9 cellular contexts compared by ENCODE assay signal in the genomic region with DNA sequence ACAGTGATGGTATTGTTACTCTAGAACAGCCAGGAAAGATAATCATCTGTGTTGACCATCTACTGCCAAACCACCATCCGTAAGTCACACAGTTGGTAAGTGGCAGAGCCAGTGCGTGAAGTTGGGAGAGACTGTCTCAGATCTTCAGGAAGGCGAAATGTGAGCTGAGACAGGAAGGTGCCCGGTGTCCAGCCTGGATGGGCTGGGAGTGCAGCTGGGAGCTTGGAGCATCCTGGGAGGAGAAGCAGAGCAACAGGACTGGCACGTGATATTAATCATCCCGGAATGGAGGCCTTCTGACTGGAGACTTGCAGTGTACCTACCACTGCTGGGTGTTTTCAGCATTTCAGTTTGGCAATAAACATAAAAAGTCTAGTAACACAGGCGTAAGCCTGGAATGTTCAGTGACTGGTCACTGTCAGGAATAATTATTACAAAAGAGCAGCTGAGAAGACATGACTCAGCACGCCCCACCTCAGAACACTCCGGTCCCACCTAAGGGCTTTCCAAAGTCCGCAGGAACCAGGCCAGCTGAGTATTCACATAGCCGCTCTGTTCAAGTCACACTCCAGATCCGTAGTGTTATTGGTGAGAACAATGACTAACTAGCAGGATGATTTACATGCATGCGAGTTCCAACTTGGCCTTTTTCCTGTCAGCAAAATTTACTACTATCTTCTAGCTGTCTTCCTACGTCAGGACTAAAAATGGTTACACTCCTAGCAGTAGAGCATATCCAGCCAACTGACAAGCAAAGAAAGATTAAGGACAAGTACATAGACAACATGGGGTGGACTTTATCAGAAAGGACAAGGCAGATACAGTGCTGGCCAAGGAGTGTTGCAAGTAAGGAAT. TPM values are rescaled to one million over a fixed set of nuclear protein-coding genes. Genes with fewer than 3 reads are reported as not detected.
A peak's percentile ranks its signal among the peaks of the same experiment; 100 is the strongest.
DNase-seq lines count a peak whose midpoint lies in the region; ATAC-seq, FAIRE-seq and TF ChIP-seq lines count a peak whose summit lies in the region.
"Had no signal": no experiment of that assay in that cellular context is flagged by ENCODE, and none has a peak within 500 bp of the region (broad histone marks: within the 10 kb centered on the region; RNA-seq: fewer than 3 reads in every experiment).

No MANE protein-coding gene starts in this region.

- H3K9ac ChIP-seq in HUES64 (ENCODE audit: low read depth, low read length) (no peak overlapping the region), keratinocyte (ENCODE audit: control insufficient read depth, extremely low read depth, insufficient read depth, low read length) (peak overlapping the region; percentile 82), stomach smooth muscle (ENCODE audit: low read length in 2 of 2) (peak overlapping the region; percentile 61 to 68)

- no peaks in the 10 kb centered on the region for H3K9me1 ChIP-seq in keratinocyte (ENCODE audit: control insufficient read depth, extremely low read depth, insufficient read depth, low read length)

- WGBS in HUES64, result 85% methylated on average over 14 of the region's 14 CpGs
- 21 to 41% (median 23%) methylated on average over 13 to 14 of the region's 14 CpGs for WGBS in adrenal gland, 4 donors

- no peak for ATAC-seq in HG02870 (IDR thresholded peaks at IDR 0.05; ENCODE audit: unreplicated experiment)
- ATAC-seq in stimulated activated naive CD8-positive, alpha-beta T cell treated with anti-CD3 and anti-CD28 coated beads, Interleukin-15, Interleukin-2, amounts not matched to agents 100 U/mL and 50 U/mL, for 24 hours, result no peak

- H3K36me3 ChIP-seq in HUES64 (ENCODE audit: insufficient read depth, low read length), result no peaks in the 10 kb centered on the region
- no peaks in the 10 kb centered on the region for H3K36me3 ChIP-seq in adrenal gland (replicated peaks in 1 of 2)
- H3K36me3 ChIP-seq in keratinocyte (ENCODE audit: control insufficient read depth in 2 of 2, extremely low read depth in 1 of 2, insufficient read depth in 2 of 2, low read length in 2 of 2), result no peaks in the 10 kb centered on the region
- no peaks in the 10 kb centered on the region for H3K36me3 ChIP-seq in stomach smooth muscle (ENCODE audit: control insufficient read depth in 2 of 2, insufficient read depth in 2 of 2, low read length in 2 of 2)

- H3K27me3 ChIP-seq in HUES64 (ENCODE audit: insufficient read depth, low read length) (no peaks in the 10 kb centered on the region), adrenal gland (no peaks in the 10 kb centered on the region), keratinocyte (ENCODE audit: control insufficient read depth, extremely low read depth, insufficient read depth, low read length) (no peaks in the 10 kb centered on the region), stomach smooth muscle (ENCODE audit: control insufficient read depth in 1 of 2, insufficient read depth in 2 of 2, low read length in 2 of 2) (no peaks in the 10 kb centered on the region)

- H3K4me3 ChIP-seq in HUES64 (ENCODE audit: low read length), result no peak overlapping the region
- peak overlapping the region in 1 of 4 donors; percentile 31 for H3K4me3 ChIP-seq in adrenal gland
- peak overlapping the region in 2 of 3 experiments; percentile 49 to 55 for H3K4me3 ChIP-seq in keratinocyte (ENCODE audit: control insufficient read depth in 2 of 3, extremely low read depth in 1 of 3, insufficient read depth in 2 of 3, low read depth in 1 of 3, low read length in 3 of 3)
- H3K4me3 ChIP-seq in stomach smooth muscle (ENCODE audit: low read length in 2 of 2), result peak overlapping the region; percentile 2 to 50

- dilution Hi-C loops in keratinocyte (cut with MboI; ENCODE audit: extremely low pct_ligation_motif_present, low sequenced_read_pairs), result no loop called here

- H3K4me2 ChIP-seq in keratinocyte (ENCODE audit: control insufficient read depth, extremely low read depth, insufficient read depth, low read depth, low read length), result peak overlapping the region; percentile 89

- TF ChIP-seq CTCF in adrenal gland (IDR thresholded peaks at IDR 0.05), result peak in 2 of 6 experiments; percentile 14 to 17
- TF ChIP-seq CTCF in keratinocyte (optimal IDR thresholded peaks at IDR 0.05 in 1 of 3, IDR thresholded peaks at IDR 0.05 in 1 of 3, conservative IDR thresholded peaks at IDR 0.05 in 1 of 3; ENCODE audit: extremely low read depth in 1 of 3, insufficient read depth in 2 of 3, low read length in 3 of 3), result no peak

- H4K20me1 ChIP-seq in keratinocyte (ENCODE audit: control insufficient read depth, extremely low read depth, insufficient read depth, low read length), result no peaks in the 10 kb centered on the region

- H2AFZ ChIP-seq in keratinocyte (ENCODE audit: control insufficient read depth, low read length), result peak overlapping the region; percentile 50

- H3K27ac ChIP-seq in HUES64 (ENCODE audit: low read depth, low read length), result peak overlapping the region; percentile 32; the same call in 1 of the 2 replicates
- H3K27ac ChIP-seq in adrenal gland, result peak overlapping the region; percentile 80 to 99 (median 84)
- H3K27ac ChIP-seq in keratinocyte (ENCODE audit: control insufficient read depth, insufficient read depth, low read length), result peak overlapping the region; percentile 99
- peak overlapping the region; percentile 93 for H3K27ac ChIP-seq in stomach smooth muscle (ENCODE audit: low read length)

- intact Hi-C loops in adrenal gland (cut with DNase I), result loop anchor here in 1 of 2 donors (5.0 kb wide), 1 partner anchor 47 kb away; a partner anchor contains a TSS

- H3K4me1 ChIP-seq in HUES64 (ENCODE audit: insufficient read depth, low read length), result peaks cover 8% of the 10 kb centered on the region
- H3K4me1 ChIP-seq in adrenal gland (replicated peaks in 1 of 2), result peaks cover 18 to 22% of the 10 kb centered on the region in 2 donors
- peaks cover 28% of the 10 kb centered on the region for H3K4me1 ChIP-seq in keratinocyte (ENCODE audit: control insufficient read depth, extremely low read depth, insufficient read depth, low read length)
- H3K4me1 ChIP-seq in stomach smooth muscle (ENCODE audit: control insufficient read depth, insufficient read depth, low read length), result peaks cover 15% of the 10 kb centered on the region

- no peaks in the 10 kb centered on the region for H3K79me2 ChIP-seq in keratinocyte (ENCODE audit: control insufficient read depth, insufficient read depth, low read length)

- TF ChIP-seq POLR2A in adrenal gland (IDR thresholded peaks at IDR 0.05), result peak in 1 of 2 donors; percentile 59

- peak; percentile 100 for FAIRE-seq in keratinocyte (lab: Jason Lieb, UNC)

- peak; percentile 84 to 98 (median 95) for DNase-seq in adrenal gland
- peak; percentile 97 for DNase-seq in keratinocyte (ENCODE audit: low read depth, low spot score)
- no peak for DNase-seq in activated CD4-positive, alpha-beta T cell treated with anti-CD3 and anti-CD28 coated beads for 1 hour
- no peak for DNase-seq in stimulated activated naive CD8-positive, alpha-beta T cell treated with anti-CD3 and anti-CD28 coated beads, Interleukin-15, Interleukin-2, amounts not matched to agents 100 U/mL and 50 U/mL, for 24 hours
- no peak for DNase-seq in GM19240 (ENCODE audit: insufficient read length, low spot score)
- DNase-seq: naive B cell had no signal

- H3K9me3 ChIP-seq in HUES64 (ENCODE audit: insufficient read depth, low read depth, low read length) (peaks cover 14% of the 10 kb centered on the region), adrenal gland (replicated peaks in 1 of 3) (no peaks in the 10 kb centered on the region), keratinocyte (ENCODE audit: control insufficient read depth, low read depth, low read length) (peaks cover 2% of the 10 kb centered on the region), stomach smooth muscle (ENCODE audit: control insufficient read depth in 2 of 2, low read length in 2 of 2) (peaks cover 3 to 4% of the 10 kb centered on the region in 2 donors)

RNA-seq across cellular contexts. Expression of a gene that starts 45.1 kb away (rescaled TPM):
- polyA plus RNA-seq in HUES64 (2013, experiment 1 of 2), result 20.1 TPM
- 30.3 TPM for polyA plus RNA-seq in HUES64 (2013, experiment 2 of 2)
- 100 to 1,000 TPM; 135 to 359 (median 279) TPM for total RNA-seq in adrenal gland
- polyA plus RNA-seq in adrenal gland (100 to 1,000 TPM in 1 of 3 donors, 10 to 100 TPM in 2; 65.5 to 116 (median 86.3) TPM), keratinocyte (7.1 to 34.6 TPM (median 19.5 TPM) in 3 replicates)
- polyA plus RNA-seq in keratinocyte (2011; ENCODE audit: low read depth), result 27.9 TPM
- 20.1 and 25.6 TPM in 2 replicates for polyA plus RNA-seq in keratinocyte (2011; cell fraction: cytosol; rRNA removed)
- 66.6 and 75.8 TPM in 2 replicates for polyA plus RNA-seq in keratinocyte (2011; cell fraction: nucleus; rRNA removed)
- 30.0 and 158 TPM in 2 replicates for polyA plus RNA-seq in keratinocyte (2012; ENCODE audit: low replicate concordance)
- 16.3 to 30.3 TPM (median 18.2 TPM) in 3 replicates for polyA minus RNA-seq in keratinocyte
- 50.1 TPM for polyA minus RNA-seq in keratinocyte (2011; cell fraction: cytosol; rRNA and poly(A)+ RNA removed)
- 38.1 and 60.5 TPM in 2 replicates for polyA minus RNA-seq in keratinocyte (2011; cell fraction: nucleus; rRNA and poly(A)+ RNA removed)

Comparison
In these comparisons a context has a peak if more than half of its experiments do, and no peak if none do; other contexts are left out.
1. H3K27ac ChIP-seq: peak in every context shown above with its lines; median percentile 99 in keratinocyte; 93 in stomach smooth muscle; 84 in adrenal gland; 32 in HUES64.
2. DNase-seq: peak in adrenal gland (7 of 7) and keratinocyte (single experiment); none in activated CD4-positive, alpha-beta T cell treated with anti-CD3 and anti-CD28 coated beads for 1 hour (single experiment), stimulated activated naive CD8-positive, alpha-beta T cell treated with anti-CD3 and anti-CD28 coated beads, Interleukin-15, Interleukin-2, amounts not matched to agents 100 U/mL and 50 U/mL, for 24 hours (single experiment) and GM19240 (single experiment).